In genomic region chr5:113029614-113030013, GRCh38 we compare ENCODE assay signal across 19 cellular contexts. TPM values are rescaled to one million over a fixed set of nuclear protein-coding genes. Genes with fewer than 3 reads are reported as not detected.
DNase-seq lines count a peak whose midpoint lies in the region; ATAC-seq and TF ChIP-seq lines count a peak whose summit lies in the region.
"Had no signal": no experiment of that assay in that cellular context is flagged by ENCODE, and none has a peak within 500 bp of the region (broad histone marks: within the 10 kb centered on the region; RNA-seq: fewer than 3 reads in every experiment).

No MANE protein-coding gene starts in this region.

- no peak for ATAC-seq in GM23338
- ATAC-seq in naive thymus-derived CD4-positive, alpha-beta T cell: no peak
- ATAC-seq in HG03108 (IDR thresholded peaks at IDR 0.05; ENCODE audit: unreplicated experiment): no peak
- no peak for ATAC-seq in stimulated activated effector memory CD8-positive, alpha-beta T cell treated with anti-CD3 and anti-CD28 coated beads, Interleukin-12 subunit alpha, Interleukin-12 subunit beta, amount 100 ng/mL, for 72 hours
- ATAC-seq: natural killer cell had no signal

- intact Hi-C loops in naive thymus-derived CD4-positive, alpha-beta T cell (cut with micrococcal nuclease): loop anchor here in 1 of 2 donors (5.0 kb wide), 1 partner anchor 32 kb away; no protein-coding TSS in a partner anchor

- TF ChIP-seq CTCF in GM23338 (conservative IDR thresholded peaks at IDR 0.05; ENCODE audit: low read depth in 2 of 2): no peak
- TF ChIP-seq CTCF in cardiac fibroblast (IDR thresholded peaks at IDR 0.05; ENCODE audit: low read depth, low read length): no peak

- no peaks in the 10 kb centered on the region; the same call in 1 of the 2 replicates for H3K79me2 ChIP-seq in GM23338 (replicated peaks; ENCODE audit: insufficient read depth)

- H3F3A ChIP-seq in GM23338 (replicated peaks; ENCODE audit: low read depth): no peaks in the 10 kb centered on the region

- H3K27me3 ChIP-seq in GM23338 (ENCODE audit: insufficient read depth): no peaks in the 10 kb centered on the region
- H3K27me3 ChIP-seq in naive thymus-derived CD4-positive, alpha-beta T cell (ENCODE audit: control insufficient read depth in 2 of 2, insufficient read depth in 2 of 2, low read length in 2 of 2): no peaks in the 10 kb centered on the region
- H3K27me3 ChIP-seq: cardiac muscle cell, tibial nerve had no signal

- H3K4me1 Mint-ChIP-seq in GM23338: peaks cover 39% of the 10 kb centered on the region
- H3K4me1 Mint-ChIP-seq in naive thymus-derived CD4-positive, alpha-beta T cell: peaks cover 0 to 14% (median 0%) of the 10 kb centered on the region in 7 donors
- peaks cover 9% of the 10 kb centered on the region for H3K4me1 Mint-ChIP-seq in stimulated activated effector memory CD8-positive, alpha-beta T cell treated with anti-CD3 and anti-CD28 coated beads, Interleukin-12 subunit alpha, Interleukin-12 subunit beta, amount 100 ng/mL, for 72 hours

- H3K36me3 ChIP-seq in GM23338 (ENCODE audit: insufficient read depth): no peaks in the 10 kb centered on the region
- peaks cover 0 to 16% (median 0%) of the 10 kb centered on the region in 3 experiments for H3K36me3 ChIP-seq in naive thymus-derived CD4-positive, alpha-beta T cell (ENCODE audit: control insufficient read depth in 2 of 3, insufficient read depth in 3 of 3, low read length in 3 of 3)

- H3K36me3 Mint-ChIP-seq in GM23338 (ENCODE audit: low read depth): peaks cover 41% of the 10 kb centered on the region
- peaks cover 5 to 33% (median 22%) of the 10 kb centered on the region in 5 donors for H3K36me3 Mint-ChIP-seq in naive thymus-derived CD4-positive, alpha-beta T cell
- H3K36me3 Mint-ChIP-seq in stimulated activated effector memory CD8-positive, alpha-beta T cell treated with anti-CD3 and anti-CD28 coated beads, Interleukin-12 subunit alpha, Interleukin-12 subunit beta, amount 100 ng/mL, for 72 hours: peaks cover 18% of the 10 kb centered on the region

- no peak overlapping the region for H2AFZ ChIP-seq in GM23338

- peaks cover 3% of the 10 kb centered on the region; the same call in 1 of the 2 replicates for H3K9me2 ChIP-seq in GM23338 (ENCODE audit: insufficient read depth)

- H3K27ac Mint-ChIP-seq in GM23338: 0 out of 2 replicates have a peak overlapping the region, but pooled peaks have one; percentile 24
- H3K27ac Mint-ChIP-seq in naive thymus-derived CD4-positive, alpha-beta T cell: peak overlapping the region in 5 of 9 donors; percentile 2 to 54 (median 14)
- no peak overlapping the region for H3K27ac Mint-ChIP-seq in stimulated activated effector memory CD8-positive, alpha-beta T cell treated with anti-CD3 and anti-CD28 coated beads, Interleukin-12 subunit alpha, Interleukin-12 subunit beta, amount 100 ng/mL, for 72 hours
- H3K27ac Mint-ChIP-seq: IgD-negative memory B cell had no signal

- peak; percentile 45 for DNase-seq in AG20443 (ENCODE audit: low spot score)
- no peak for DNase-seq in GM23338 (ENCODE audit: low spot score)
- peak; percentile 61 to 63 for DNase-seq in cardiac fibroblast (ENCODE audit: low read depth in 2 of 2)
- no peak for DNase-seq in naive thymus-derived CD4-positive, alpha-beta T cell
- no peak for DNase-seq in NCI-H2227 (lab: John Stamatoyannopoulos, UW; ENCODE audit: unreplicated experiment)
- DNase-seq in stimulated activated effector memory CD8-positive, alpha-beta T cell treated with anti-CD3 and anti-CD28 coated beads, Interleukin-12 subunit alpha, Interleukin-12 subunit beta, amount 100 ng/mL, for 72 hours (ENCODE audit: low spot score in 2 of 2): no peak
- DNase-seq: activated CD4-positive, alpha-beta T cell treated with anti-CD3 and anti-CD28 coated beads for 4 hours; activated CD8-positive, alpha-beta memory T cell treated with anti-CD3 and anti-CD28 coated beads, Interleukin-2, amount 50 U/mL, for 4 hours; natural killer cell; NCI-H2171 treated with DMSO at 0.1 percent for 48 hours; SHP77; stimulated activated CD4-positive, alpha-beta T cell treated with anti-CD3 and anti-CD28 coated beads, Interleukin-2, amount 100 ng/mL, for 24 hours; stimulated activated naive CD4-positive, alpha-beta T cell had no signal

- H4K20me1 ChIP-seq in GM23338 (replicated peaks; ENCODE audit: insufficient read depth): no peaks in the 10 kb centered on the region; the same call in 1 of the 2 replicates

- no peak overlapping the region for H3K4me3 ChIP-seq in GM23338
- H3K4me3 ChIP-seq in cardiac fibroblast (replicated peaks in 1 of 2; ENCODE audit: low read depth in 2 of 2, low read length in 2 of 2): no peak overlapping the region
- no peak overlapping the region for H3K4me3 ChIP-seq in naive thymus-derived CD4-positive, alpha-beta T cell (ENCODE audit: low read length)
- H3K4me3 ChIP-seq: cardiac muscle cell, tibial nerve had no signal

- H3K27ac ChIP-seq in GM23338 (ENCODE audit: low read depth): no peak overlapping the region
- H3K27ac ChIP-seq in naive thymus-derived CD4-positive, alpha-beta T cell (ENCODE audit: low read depth, low read length): no peak overlapping the region
- H3K27ac ChIP-seq: cardiac muscle cell, epithelial cell of prostate, HL-60, tibial nerve had no signal

- H3K27me3 Mint-ChIP-seq in GM23338 (ENCODE audit: insufficient read depth, low read depth, poor library complexity): peaks cover 10% of the 10 kb centered on the region
- H3K27me3 Mint-ChIP-seq in naive thymus-derived CD4-positive, alpha-beta T cell: no peaks in the 10 kb centered on the region
- H3K27me3 Mint-ChIP-seq: IgD-negative memory B cell had no signal

- H3K4me1 ChIP-seq in GM23338 (ENCODE audit: insufficient read depth): peaks cover 25% of the 10 kb centered on the region
- H3K4me1 ChIP-seq in naive thymus-derived CD4-positive, alpha-beta T cell (ENCODE audit: control insufficient read depth in 2 of 2, insufficient read depth in 2 of 2, low read length in 2 of 2): peaks cover 0 to 4% of the 10 kb centered on the region in 2 donors

- no peak overlapping the region for H3K4me2 ChIP-seq in GM23338

- H3K9me3 ChIP-seq in naive thymus-derived CD4-positive, alpha-beta T cell (ENCODE audit: control insufficient read depth in 2 of 3, low read length in 3 of 3): no peaks in the 10 kb centered on the region
- H3K9me3 ChIP-seq: tibial nerve had no signal

- H3K9me3 Mint-ChIP-seq in GM23338: no peaks in the 10 kb centered on the region
- no peaks in the 10 kb centered on the region for H3K9me3 Mint-ChIP-seq in naive thymus-derived CD4-positive, alpha-beta T cell
- H3K9me3 Mint-ChIP-seq in stimulated activated effector memory CD8-positive, alpha-beta T cell treated with anti-CD3 and anti-CD28 coated beads, Interleukin-12 subunit alpha, Interleukin-12 subunit beta, amount 100 ng/mL, for 72 hours: no peaks in the 10 kb centered on the region
- H3K9me3 Mint-ChIP-seq: IgD-negative memory B cell, natural killer cell had no signal

- CTCF ChIA-PET in naive thymus-derived CD4-positive, alpha-beta T cell (lab: Charles Lee): no interaction called here

- POLR2A ChIA-PET in naive thymus-derived CD4-positive, alpha-beta T cell (lab: Charles Lee): no interaction called here

- no peak overlapping the region for H3K4me3 Mint-ChIP-seq in GM23338
- H3K4me3 Mint-ChIP-seq in naive thymus-derived CD4-positive, alpha-beta T cell: no peak overlapping the region
- H3K4me3 Mint-ChIP-seq in stimulated activated effector memory CD8-positive, alpha-beta T cell treated with anti-CD3 and anti-CD28 coated beads, Interleukin-12 subunit alpha, Interleukin-12 subunit beta, amount 100 ng/mL, for 72 hours: no peak overlapping the region
- H3K4me3 Mint-ChIP-seq: natural killer cell had no signal

TF ChIP-seq in GM23338, 12 proteins besides CTCF, POLR2A, EP300 and RAD21 (continues in another document):
- TF ChIP-seq CREB1 (CRISPR knock-in tag; IDR thresholded peaks at IDR 0.05; ENCODE audit: low read depth) (no peak), ZNF114 (CRISPR knock-in tag; IDR thresholded peaks at IDR 0.05) (no peak), STAT1 (IDR thresholded peaks at IDR 0.05; ENCODE audit: unreplicated experiment) (no peak), EZH2 (IDR thresholded peaks at IDR 0.05; ENCODE audit: low read depth, unreplicated experiment) (no peak), JUNB (IDR thresholded peaks at IDR 0.05; ENCODE audit: unreplicated experiment) (no peak), ZNF331 (CRISPR knock-in tag; IDR thresholded peaks at IDR 0.05; ENCODE audit: low read depth) (no peak)

RNA-seq across cellular contexts. Expression of gene DCP2, which starts 53.0 kb away (rescaled TPM):
- 146 and 165 TPM in 2 replicates for total RNA-seq in GM23338 (2014; rRNA removed; shearing (Covaris generic))
- polyA plus RNA-seq in GM23338 (2016; fragmentation: Nextera tagmentation; extraction: Ambion mirVana): 96.6 and 101 TPM in 2 replicates
- total RNA-seq in naive thymus-derived CD4-positive, alpha-beta T cell: 100 to 1,000 TPM in 1 of 5 experiments, 10 to 100 TPM in 4; 60.2 to 101 (median 85.1) TPM
- polyA plus RNA-seq in naive thymus-derived CD4-positive, alpha-beta T cell: 10 to 100 TPM; 50.7 to 55.8 TPM

Comparison
In these comparisons a context has a peak if more than half of its experiments do, and no peak if none do; other contexts are left out.
1. DNase-seq: peak in AG20443 (single experiment) and cardiac fibroblast (2 of 2); none in GM23338 (single experiment), naive thymus-derived CD4-positive, alpha-beta T cell (0 of 9), NCI-H2227 (single experiment) and stimulated activated effector memory CD8-positive, alpha-beta T cell treated with anti-CD3 and anti-CD28 coated beads, Interleukin-12 subunit alpha, Interleukin-12 subunit beta, amount 100 ng/mL, for 72 hours (0 of 2).